In the genomic region with DNA sequence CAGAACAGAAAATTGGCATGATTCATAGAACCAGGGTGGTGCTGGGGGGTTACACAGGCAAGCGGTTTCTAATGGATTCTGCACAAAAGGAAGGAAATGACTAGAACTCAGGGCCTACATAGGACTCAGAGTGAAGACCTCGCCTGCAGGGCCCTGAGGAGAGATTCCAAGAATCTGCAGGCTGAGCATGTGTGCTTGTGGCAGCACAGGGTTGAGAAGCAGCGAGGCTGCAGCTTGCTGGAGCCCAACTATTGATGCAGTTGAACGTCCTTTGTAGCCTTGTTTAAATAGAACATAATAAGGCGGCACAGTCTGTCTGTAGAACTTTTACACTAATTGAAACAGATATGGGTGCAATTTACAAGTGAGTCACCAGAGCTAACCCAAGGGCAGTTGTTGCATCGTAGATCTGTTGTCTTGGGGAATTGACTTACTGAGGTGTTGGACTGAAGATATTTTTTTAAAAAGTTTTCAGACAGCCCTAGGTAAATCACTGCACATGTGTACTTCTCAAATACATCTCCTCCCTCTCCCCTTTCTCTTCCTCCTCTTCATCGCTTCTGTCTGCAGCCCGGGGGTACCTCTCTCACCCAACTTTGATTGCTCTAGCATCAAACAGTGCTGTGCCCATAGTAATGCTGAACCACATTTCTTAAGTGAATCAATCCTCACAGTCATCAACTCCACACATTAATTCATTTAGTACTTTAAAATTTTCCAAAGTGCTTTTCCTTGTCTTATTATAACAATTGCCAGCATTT, we compare ENCODE assay signal across 11 cellular contexts. TPM values are rescaled to one million over a fixed set of nuclear protein-coding genes. Genes with fewer than 3 reads are reported as not detected.
DNase-seq lines count a peak whose midpoint lies in the region; ATAC-seq, FAIRE-seq and TF ChIP-seq lines count a peak whose summit lies in the region.
"Had no signal": no experiment of that assay in that cellular context is flagged by ENCODE, and none has a peak within 500 bp of the region (broad histone marks: within the 10 kb centered on the region; RNA-seq: fewer than 3 reads in every experiment).

No MANE protein-coding gene starts in this region.

- peaks cover 5% of the 10 kb centered on the region for H3K9me3 Mint-ChIP-seq in activated T-helper 1 cell treated with anti-CD3 and anti-CD28 coated beads, Interleukin-12 subunit alpha, Interleukin-12 subunit beta, Interleukin-2, Interleukin-4 antibody, amounts not matched to agents 30 ng/mL and 10 ng/mL and 1 ng/mL, durations not matched to agents 14 hours and 24 hours and 36 hours

- no peaks in the 10 kb centered on the region for H3K27me3 Mint-ChIP-seq in activated T-helper 1 cell treated with anti-CD3 and anti-CD28 coated beads, Interleukin-12 subunit alpha, Interleukin-12 subunit beta, Interleukin-2, Interleukin-4 antibody, amounts not matched to agents 30 ng/mL and 10 ng/mL and 1 ng/mL, durations not matched to agents 14 hours and 24 hours and 36 hours (ENCODE audit: insufficient read depth)

- H3K36me3 ChIP-seq in A673 (ENCODE audit: insufficient read depth, low read length, poor library complexity, severe bottlenecking) (no peaks in the 10 kb centered on the region), HEK293 (ENCODE audit: control insufficient read depth in 2 of 2, insufficient read depth in 1 of 2, low read length in 2 of 2) (no peaks in the 10 kb centered on the region), keratinocyte (ENCODE audit: control insufficient read depth in 2 of 2, extremely low read depth in 1 of 2, insufficient read depth in 2 of 2, low read length in 2 of 2) (no peaks in the 10 kb centered on the region)
- H3K36me3 ChIP-seq: thoracic aorta had no signal

- dilution Hi-C loops in keratinocyte (cut with MboI; ENCODE audit: extremely low pct_ligation_motif_present, low sequenced_read_pairs): no loop called here

- ATAC-seq in HG02610 (IDR thresholded peaks at IDR 0.05; ENCODE audit: unreplicated experiment) (no peak), GM19328 (IDR thresholded peaks at IDR 0.05; ENCODE audit: unreplicated experiment) (no peak), GM19395 (IDR thresholded peaks at IDR 0.05; ENCODE audit: unreplicated experiment) (no peak)

- H3K4me3 ChIP-seq in A673 (ENCODE audit: low read depth, low read length, poor library complexity, severe bottlenecking) (no peak overlapping the region), HEK293 (ENCODE audit: low read depth, low read length) (no peak overlapping the region), keratinocyte (ENCODE audit: control insufficient read depth in 2 of 3, extremely low read depth in 1 of 3, insufficient read depth in 2 of 3, low read depth in 1 of 3, low read length in 3 of 3) (peak overlapping the region in 1 of 3 experiments; percentile 36)
- H3K4me3 ChIP-seq: thoracic aorta had no signal

- no peaks in the 10 kb centered on the region for H3K27me3 ChIP-seq in A673 (replicated peaks; ENCODE audit: insufficient read depth, low read depth, low read length, poor library complexity)
- H3K27me3 ChIP-seq in keratinocyte (ENCODE audit: control insufficient read depth, extremely low read depth, insufficient read depth, low read length): no peaks in the 10 kb centered on the region

- no TSS peak for BruUV-seq in A673 (replicated peaks; lab: Mats Ljungman, UMichigan)

- intact Hi-C loops in A673 (cut with micrococcal nuclease; ENCODE audit: unreplicated experiment): no loop called here
- intact Hi-C loops in activated T-helper 1 cell treated with anti-CD3 and anti-CD28 coated beads, Interleukin-12 subunit alpha, Interleukin-12 subunit beta, Interleukin-2, Interleukin-4 antibody, amounts not matched to agents 30 ng/mL and 10 ng/mL and 1 ng/mL, durations not matched to agents 14 hours and 24 hours and 36 hours (cut with micrococcal nuclease): loop anchor here (1.0 to 10.0 kb wide), 5 partner anchors 16 to 180 kb away; no protein-coding TSS in a partner anchor

- H3K9ac ChIP-seq in keratinocyte (ENCODE audit: control insufficient read depth, extremely low read depth, insufficient read depth, low read length): peak overlapping the region; percentile 61

- H3K9me3 ChIP-seq in A673 (ENCODE audit: low read depth, low read length, poor library complexity, severe bottlenecking) (no peaks in the 10 kb centered on the region), HEK293 (ENCODE audit: control insufficient read depth, insufficient read depth, low read depth, low read length) (no peaks in the 10 kb centered on the region), keratinocyte (ENCODE audit: control insufficient read depth, low read depth, low read length) (no peaks in the 10 kb centered on the region)
- H3K9me3 ChIP-seq: thoracic aorta had no signal

- no peaks in the 10 kb centered on the region for H3K79me2 ChIP-seq in keratinocyte (ENCODE audit: control insufficient read depth, insufficient read depth, low read length)

- H3K4me3 Mint-ChIP-seq in activated T-helper 1 cell treated with anti-CD3 and anti-CD28 coated beads, Interleukin-12 subunit alpha, Interleukin-12 subunit beta, Interleukin-2, Interleukin-4 antibody, amounts not matched to agents 30 ng/mL and 10 ng/mL and 1 ng/mL, durations not matched to agents 14 hours and 24 hours and 36 hours: peak overlapping the region; percentile 45

- H3K36me3 Mint-ChIP-seq in activated T-helper 1 cell treated with anti-CD3 and anti-CD28 coated beads, Interleukin-12 subunit alpha, Interleukin-12 subunit beta, Interleukin-2, Interleukin-4 antibody, amounts not matched to agents 30 ng/mL and 10 ng/mL and 1 ng/mL, durations not matched to agents 14 hours and 24 hours and 36 hours (ENCODE audit: low read depth): peaks cover 7% of the 10 kb centered on the region

- CTCF ChIA-PET in A673 (lab: Charles Lee): no interaction called here
- CTCF ChIA-PET in HEK293 (lab: Yijun Ruan, JAX): interaction anchor here (0.7 kb wide), 1 partner anchor 134 kb away, joined by 3 read pairs; no protein-coding TSS in a partner anchor
- CTCF ChIA-PET in GM10248 (lab: Yijun Ruan, JAX): interaction anchor here (1.5 kb wide), 2 partner anchors 51 to 55 kb away, joined by 4 to 5 read pairs; no protein-coding TSS in a partner anchor

- H3K4me2 ChIP-seq in keratinocyte (ENCODE audit: control insufficient read depth, extremely low read depth, insufficient read depth, low read depth, low read length): peak overlapping the region; percentile 76

- H3K4me1 ChIP-seq in A673 (ENCODE audit: insufficient read depth, low read length, poor library complexity, severe bottlenecking) (peaks cover 20% of the 10 kb centered on the region), HEK293 (ENCODE audit: control insufficient read depth, insufficient read depth, low read length) (no peaks in the 10 kb centered on the region), keratinocyte (ENCODE audit: control insufficient read depth, extremely low read depth, insufficient read depth, low read length) (peaks cover 51% of the 10 kb centered on the region)

- no peak overlapping the region for H2AFZ ChIP-seq in keratinocyte (ENCODE audit: control insufficient read depth, low read length)

- DNase-seq in A673 (ENCODE audit: low spot score): peak; percentile 69
- DNase-seq in activated T-helper 1 cell treated with anti-CD3 and anti-CD28 coated beads, Interleukin-12 subunit alpha, Interleukin-12 subunit beta, Interleukin-2, Interleukin-4 antibody, amounts not matched to agents 30 ng/mL and 10 ng/mL and 1 ng/mL, durations not matched to agents 14 hours and 24 hours and 36 hours (ENCODE audit: low spot score): no peak
- DNase-seq in keratinocyte (ENCODE audit: low read depth, low spot score): peak; percentile 32
- no peak for DNase-seq in GM10248 (ENCODE audit: extremely low spot score)

- peak; percentile 74 for FAIRE-seq in keratinocyte (lab: Jason Lieb, UNC)
- FAIRE-seq: colon had no signal

- POLR2A ChIA-PET in A673 (lab: Charles Lee; ENCODE audit: low non-redundant PET) (no interaction called here), HEK293 (lab: Yijun Ruan, JAX) (no interaction called here), GM10248 (lab: Yijun Ruan, JAX) (no interaction called here)

- H4K20me1 ChIP-seq in keratinocyte (ENCODE audit: control insufficient read depth, extremely low read depth, insufficient read depth, low read length): no peaks in the 10 kb centered on the region

- peak overlapping the region; percentile 93 for H3K27ac Mint-ChIP-seq in activated T-helper 1 cell treated with anti-CD3 and anti-CD28 coated beads, Interleukin-12 subunit alpha, Interleukin-12 subunit beta, Interleukin-2, Interleukin-4 antibody, amounts not matched to agents 30 ng/mL and 10 ng/mL and 1 ng/mL, durations not matched to agents 14 hours and 24 hours and 36 hours

- peak overlapping the region; percentile 46 for H3K27ac ChIP-seq in A673 (ENCODE audit: low read depth, low read length, poor library complexity, severe bottlenecking)
- no peak overlapping the region for H3K27ac ChIP-seq in HEK293 (ENCODE audit: extremely low read depth, low read depth, low read length)
- peak overlapping the region; percentile 95 for H3K27ac ChIP-seq in keratinocyte (ENCODE audit: control insufficient read depth, insufficient read depth, low read length)
- H3K27ac ChIP-seq: thoracic aorta had no signal

- H3K4me1 Mint-ChIP-seq in activated T-helper 1 cell treated with anti-CD3 and anti-CD28 coated beads, Interleukin-12 subunit alpha, Interleukin-12 subunit beta, Interleukin-2, Interleukin-4 antibody, amounts not matched to agents 30 ng/mL and 10 ng/mL and 1 ng/mL, durations not matched to agents 14 hours and 24 hours and 36 hours (ENCODE audit: low read depth): peaks cover 67% of the 10 kb centered on the region

- H3K9me1 ChIP-seq in keratinocyte (ENCODE audit: control insufficient read depth, extremely low read depth, insufficient read depth, low read length): no peaks in the 10 kb centered on the region

- TF ChIP-seq CTCF in A673 (conservative IDR thresholded peaks at IDR 0.05; ENCODE audit: low read depth, low read length) (no peak), HEK293 (tag by site-specific recombination; IDR thresholded peaks at IDR 0.05) (no peak), keratinocyte (optimal IDR thresholded peaks at IDR 0.05 in 1 of 3, IDR thresholded peaks at IDR 0.05 in 1 of 3, conservative IDR thresholded peaks at IDR 0.05 in 1 of 3; ENCODE audit: extremely low read depth in 1 of 3, insufficient read depth in 2 of 3, low read length in 3 of 3) (no peak), GM10248 (IDR thresholded peaks at IDR 0.05; ENCODE audit: control extremely low read depth, extremely low read depth, low read depth, missing control alignments) (no peak)

RNA-seq across cellular contexts. Expression of a gene that starts 58.3 kb away (rescaled TPM):
- 66.8 and 74.2 TPM in 2 replicates for total RNA-seq in A673 (2021)
- 105 and 111 TPM in 2 replicates for total RNA-seq in activated T-helper 1 cell treated with anti-CD3 and anti-CD28 coated beads, Interleukin-12 subunit alpha, Interleukin-12 subunit beta, Interleukin-2, Interleukin-4 antibody, amounts not matched to agents 30 ng/mL and 10 ng/mL and 1 ng/mL, durations not matched to agents 14 hours and 24 hours and 36 hours
- polyA plus RNA-seq in keratinocyte: 0.04 to 0.15 TPM in 2 of 3 replicates, not detected in the other
- not detected for polyA plus RNA-seq in keratinocyte (2011; ENCODE audit: low read depth)
- not detected in 2 replicates for polyA plus RNA-seq in keratinocyte (2011; cell fraction: cytosol; rRNA removed)
- 0.16 and 0.17 TPM in 2 replicates for polyA plus RNA-seq in keratinocyte (2011; cell fraction: nucleus; rRNA removed)
- not detected in 2 replicates for polyA plus RNA-seq in keratinocyte (2012; ENCODE audit: low replicate concordance)
- not detected in 3 replicates for polyA minus RNA-seq in keratinocyte
- not detected for polyA minus RNA-seq in keratinocyte (2011; cell fraction: cytosol; rRNA and poly(A)+ RNA removed)
- polyA minus RNA-seq in keratinocyte (2011; cell fraction: nucleus; rRNA and poly(A)+ RNA removed): 0.62 TPM in 1 of 2 replicates, not detected in the other
- polyA plus RNA-seq: neural cell had no signal

Comparison
In these comparisons a context has a peak if more than half of its experiments do, and no peak if none do; other contexts are left out.
1. DNase-seq: peak in A673 (single experiment) and keratinocyte (single experiment); none in activated T-helper 1 cell treated with anti-CD3 and anti-CD28 coated beads, Interleukin-12 subunit alpha, Interleukin-12 subunit beta, Interleukin-2, Interleukin-4 antibody, amounts not matched to agents 30 ng/mL and 10 ng/mL and 1 ng/mL, durations not matched to agents 14 hours and 24 hours and 36 hours (single experiment) and GM10248 (single experiment).